1 cellular context compared by ENCODE assay signal in the genomic region with DNA sequence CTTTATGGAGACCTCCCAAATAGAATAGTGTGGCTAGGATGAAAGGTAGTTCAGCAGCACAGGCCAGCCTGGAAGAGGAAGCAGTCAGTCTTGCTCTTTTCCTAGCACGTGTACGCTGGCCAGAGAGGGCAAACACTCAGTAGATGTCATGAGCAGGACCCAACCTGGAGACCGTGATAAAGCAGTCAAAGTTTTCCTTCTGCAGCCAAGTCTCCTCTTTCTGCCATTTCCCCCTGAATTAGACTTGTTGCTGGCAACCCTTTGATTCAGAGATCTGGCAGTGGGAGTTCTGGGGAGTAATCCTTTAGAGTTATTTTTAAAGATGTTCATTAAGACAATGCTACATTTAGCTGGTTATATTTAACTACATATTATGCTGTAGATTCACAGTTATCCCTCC.
TF ChIP-seq lines count a peak whose summit lies in the region.

No MANE protein-coding gene starts in this region.

TF ChIP-seq in HepG2, 621 proteins besides CTCF, POLR2A, EP300 and RAD21 (continued from another document):
- TF ChIP-seq, protein P1, sequence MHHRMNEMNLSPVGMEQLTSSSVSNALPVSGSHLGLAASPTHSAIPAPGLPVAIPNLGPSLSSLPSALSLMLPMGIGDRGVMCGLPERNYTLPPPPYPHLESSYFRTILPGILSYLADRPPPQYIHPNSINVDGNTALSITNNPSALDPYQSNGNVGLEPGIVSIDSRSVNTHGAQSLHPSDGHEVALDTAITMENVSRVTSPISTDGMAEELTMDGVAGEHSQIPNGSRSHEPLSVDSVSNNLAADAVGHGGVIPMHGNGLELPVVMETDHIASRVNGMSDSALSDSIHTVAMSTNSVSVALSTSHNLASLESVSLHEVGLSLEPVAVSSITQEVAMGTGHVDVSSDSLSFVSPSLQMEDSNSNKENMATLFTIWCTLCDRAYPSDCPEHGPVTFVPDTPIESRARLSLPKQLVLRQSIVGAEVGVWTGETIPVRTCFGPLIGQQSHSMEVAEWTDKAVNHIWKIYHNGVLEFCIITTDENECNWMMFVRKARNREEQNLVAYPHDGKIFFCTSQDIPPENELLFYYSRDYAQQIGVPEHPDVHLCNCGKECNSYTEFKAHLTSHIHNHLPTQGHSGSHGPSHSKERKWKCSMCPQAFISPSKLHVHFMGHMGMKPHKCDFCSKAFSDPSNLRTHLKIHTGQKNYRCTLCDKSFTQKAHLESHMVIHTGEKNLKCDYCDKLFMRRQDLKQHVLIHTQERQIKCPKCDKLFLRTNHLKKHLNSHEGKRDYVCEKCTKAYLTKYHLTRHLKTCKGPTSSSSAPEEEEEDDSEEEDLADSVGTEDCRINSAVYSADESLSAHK (CRISPR knock-in tag; IDR thresholded peaks at IDR 0.05; ENCODE audit: borderline replicate concordance) = no peak
